In the genomic region with DNA sequence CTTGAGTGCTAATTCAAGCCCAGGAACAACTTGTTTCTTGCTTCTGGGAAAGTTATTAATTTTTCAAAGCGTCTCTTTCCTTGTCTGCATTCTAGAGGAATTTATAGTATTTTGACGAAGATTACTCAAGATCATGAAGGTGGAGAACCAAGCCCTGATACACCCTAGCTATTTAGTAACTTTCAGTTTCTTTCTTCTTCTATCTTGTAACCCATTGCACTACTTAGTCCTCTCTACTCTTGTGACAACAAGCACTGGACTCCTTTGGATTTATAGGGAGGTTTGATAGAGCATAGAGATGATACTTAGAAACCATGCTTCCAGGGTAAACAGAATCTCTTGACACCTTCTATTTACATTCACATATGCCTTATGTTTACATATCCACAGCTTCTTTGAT, we compare ENCODE assay signal across 20 cellular contexts.
"Had no signal": no experiment of that assay in that cellular context is flagged by ENCODE, and none has a peak within 500 bp of the region (broad histone marks: within the 10 kb centered on the region; RNA-seq: fewer than 3 reads in every experiment).

No MANE protein-coding gene starts in this region.

- H3K4me3 ChIP-seq: left lung, lung, ovary, right atrium auricular region, right lobe of liver, smooth muscle cell, stomach, testis, thyroid gland, upper lobe of right lung had no signal

- ATAC-seq: left cardiac atrium; left lung; naive thymus-derived CD4-positive, alpha-beta T cell; natural killer cell treated with Interleukin-12 subunit alpha and Interleukin-12 subunit beta and Interleukin-15 and Interleukin-18, amount 100 ng/mL, for 72 hours; right lobe of liver; stimulated activated naive B cell treated with anti-CD40 and anti-IgM and Interleukin-4, amounts not matched to agents 10 μg/mL and 1 μg/mL and 100 μg/mL, for 72 hours; stimulated activated naive CD8-positive, alpha-beta T cell treated with anti-CD3 and anti-CD28 coated beads, Interleukin-15, Interleukin-2, amounts not matched to agents 100 U/mL and 50 U/mL, for 24 hours; upper lobe of right lung had no signal

- H3K9me3 ChIP-seq: ovary, right lobe of liver, testis, thyroid gland, upper lobe of right lung had no signal

- DNase-seq: hippocampal formation; kidney glomerular epithelial cell; left cardiac atrium; left lung; mesendoderm; naive thymus-derived CD4-positive, alpha-beta T cell; ovary; right lobe of liver; stimulated activated CD4-positive, alpha-beta T cell treated with anti-CD3 and anti-CD28 coated beads, Interleukin-1b, Interleukin-23, amount 100 ng/mL, for 48 hours; stimulated activated CD4-positive, alpha-beta T cell treated with anti-CD3 and anti-CD28 coated beads, Interleukin-4, amount 100 ng/mL, for 1 hour; stimulated activated naive B cell treated with anti-CD40 and anti-IgM and Interleukin-4, amounts not matched to agents 10 μg/mL and 1 μg/mL and 100 μg/mL, for 72 hours; stimulated activated naive CD8-positive, alpha-beta T cell treated with anti-CD3 and anti-CD28 coated beads, Interleukin-15, Interleukin-2, amounts not matched to agents 100 U/mL and 50 U/mL, for 24 hours; stomach; testis; thyroid gland; upper lobe of right lung had no signal

- H3K4me2 ChIP-seq: smooth muscle cell had no signal

- H3K27ac ChIP-seq: left lung, ovary, right atrium auricular region, right lobe of liver, stomach, testis, thyroid gland, upper lobe of right lung had no signal

- H3K36me3 ChIP-seq: left lung, ovary, right atrium auricular region, right lobe of liver, stomach, thyroid gland, upper lobe of right lung had no signal

- H3K27me3 ChIP-seq: left lung, ovary, right atrium auricular region, right lobe of liver, stomach, testis, thyroid gland, upper lobe of right lung had no signal

- H3K4me1 ChIP-seq: left lung, right atrium auricular region, right lobe of liver, stomach, testis, thyroid gland, upper lobe of right lung had no signal
